1 cellular context compared by ENCODE assay signal in the genomic region with DNA sequence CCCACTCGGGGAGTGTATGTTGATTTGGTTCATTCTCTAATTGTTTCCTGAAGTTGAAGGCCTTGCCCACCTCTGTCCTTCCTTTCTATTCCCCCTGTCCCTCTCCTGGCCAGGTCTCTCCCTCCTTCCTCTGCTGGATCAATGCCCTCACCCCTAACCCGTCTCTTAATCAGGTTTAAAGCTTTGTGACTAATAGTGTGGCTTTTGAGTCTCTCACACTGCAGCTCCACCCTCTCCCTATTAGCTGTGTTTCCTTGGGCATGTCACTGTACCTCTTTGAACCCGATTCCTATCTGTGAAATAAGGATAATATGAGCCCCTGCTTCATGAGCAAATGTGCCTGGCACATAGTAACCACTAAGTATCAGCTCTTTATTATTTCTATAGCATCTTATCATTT.
TF ChIP-seq lines count a peak whose summit lies in the region.

No MANE protein-coding gene starts in this region.

TF ChIP-seq in GM23338, 12 proteins besides CTCF, POLR2A, EP300 and RAD21 (continued from another document):
- TF ChIP-seq, protein P1, sequence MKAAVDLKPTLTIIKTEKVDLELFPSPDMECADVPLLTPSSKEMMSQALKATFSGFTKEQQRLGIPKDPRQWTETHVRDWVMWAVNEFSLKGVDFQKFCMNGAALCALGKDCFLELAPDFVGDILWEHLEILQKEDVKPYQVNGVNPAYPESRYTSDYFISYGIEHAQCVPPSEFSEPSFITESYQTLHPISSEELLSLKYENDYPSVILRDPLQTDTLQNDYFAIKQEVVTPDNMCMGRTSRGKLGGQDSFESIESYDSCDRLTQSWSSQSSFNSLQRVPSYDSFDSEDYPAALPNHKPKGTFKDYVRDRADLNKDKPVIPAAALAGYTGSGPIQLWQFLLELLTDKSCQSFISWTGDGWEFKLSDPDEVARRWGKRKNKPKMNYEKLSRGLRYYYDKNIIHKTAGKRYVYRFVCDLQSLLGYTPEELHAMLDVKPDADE (IDR thresholded peaks at IDR 0.05): no peak
- TF ChIP-seq, protein P2, sequence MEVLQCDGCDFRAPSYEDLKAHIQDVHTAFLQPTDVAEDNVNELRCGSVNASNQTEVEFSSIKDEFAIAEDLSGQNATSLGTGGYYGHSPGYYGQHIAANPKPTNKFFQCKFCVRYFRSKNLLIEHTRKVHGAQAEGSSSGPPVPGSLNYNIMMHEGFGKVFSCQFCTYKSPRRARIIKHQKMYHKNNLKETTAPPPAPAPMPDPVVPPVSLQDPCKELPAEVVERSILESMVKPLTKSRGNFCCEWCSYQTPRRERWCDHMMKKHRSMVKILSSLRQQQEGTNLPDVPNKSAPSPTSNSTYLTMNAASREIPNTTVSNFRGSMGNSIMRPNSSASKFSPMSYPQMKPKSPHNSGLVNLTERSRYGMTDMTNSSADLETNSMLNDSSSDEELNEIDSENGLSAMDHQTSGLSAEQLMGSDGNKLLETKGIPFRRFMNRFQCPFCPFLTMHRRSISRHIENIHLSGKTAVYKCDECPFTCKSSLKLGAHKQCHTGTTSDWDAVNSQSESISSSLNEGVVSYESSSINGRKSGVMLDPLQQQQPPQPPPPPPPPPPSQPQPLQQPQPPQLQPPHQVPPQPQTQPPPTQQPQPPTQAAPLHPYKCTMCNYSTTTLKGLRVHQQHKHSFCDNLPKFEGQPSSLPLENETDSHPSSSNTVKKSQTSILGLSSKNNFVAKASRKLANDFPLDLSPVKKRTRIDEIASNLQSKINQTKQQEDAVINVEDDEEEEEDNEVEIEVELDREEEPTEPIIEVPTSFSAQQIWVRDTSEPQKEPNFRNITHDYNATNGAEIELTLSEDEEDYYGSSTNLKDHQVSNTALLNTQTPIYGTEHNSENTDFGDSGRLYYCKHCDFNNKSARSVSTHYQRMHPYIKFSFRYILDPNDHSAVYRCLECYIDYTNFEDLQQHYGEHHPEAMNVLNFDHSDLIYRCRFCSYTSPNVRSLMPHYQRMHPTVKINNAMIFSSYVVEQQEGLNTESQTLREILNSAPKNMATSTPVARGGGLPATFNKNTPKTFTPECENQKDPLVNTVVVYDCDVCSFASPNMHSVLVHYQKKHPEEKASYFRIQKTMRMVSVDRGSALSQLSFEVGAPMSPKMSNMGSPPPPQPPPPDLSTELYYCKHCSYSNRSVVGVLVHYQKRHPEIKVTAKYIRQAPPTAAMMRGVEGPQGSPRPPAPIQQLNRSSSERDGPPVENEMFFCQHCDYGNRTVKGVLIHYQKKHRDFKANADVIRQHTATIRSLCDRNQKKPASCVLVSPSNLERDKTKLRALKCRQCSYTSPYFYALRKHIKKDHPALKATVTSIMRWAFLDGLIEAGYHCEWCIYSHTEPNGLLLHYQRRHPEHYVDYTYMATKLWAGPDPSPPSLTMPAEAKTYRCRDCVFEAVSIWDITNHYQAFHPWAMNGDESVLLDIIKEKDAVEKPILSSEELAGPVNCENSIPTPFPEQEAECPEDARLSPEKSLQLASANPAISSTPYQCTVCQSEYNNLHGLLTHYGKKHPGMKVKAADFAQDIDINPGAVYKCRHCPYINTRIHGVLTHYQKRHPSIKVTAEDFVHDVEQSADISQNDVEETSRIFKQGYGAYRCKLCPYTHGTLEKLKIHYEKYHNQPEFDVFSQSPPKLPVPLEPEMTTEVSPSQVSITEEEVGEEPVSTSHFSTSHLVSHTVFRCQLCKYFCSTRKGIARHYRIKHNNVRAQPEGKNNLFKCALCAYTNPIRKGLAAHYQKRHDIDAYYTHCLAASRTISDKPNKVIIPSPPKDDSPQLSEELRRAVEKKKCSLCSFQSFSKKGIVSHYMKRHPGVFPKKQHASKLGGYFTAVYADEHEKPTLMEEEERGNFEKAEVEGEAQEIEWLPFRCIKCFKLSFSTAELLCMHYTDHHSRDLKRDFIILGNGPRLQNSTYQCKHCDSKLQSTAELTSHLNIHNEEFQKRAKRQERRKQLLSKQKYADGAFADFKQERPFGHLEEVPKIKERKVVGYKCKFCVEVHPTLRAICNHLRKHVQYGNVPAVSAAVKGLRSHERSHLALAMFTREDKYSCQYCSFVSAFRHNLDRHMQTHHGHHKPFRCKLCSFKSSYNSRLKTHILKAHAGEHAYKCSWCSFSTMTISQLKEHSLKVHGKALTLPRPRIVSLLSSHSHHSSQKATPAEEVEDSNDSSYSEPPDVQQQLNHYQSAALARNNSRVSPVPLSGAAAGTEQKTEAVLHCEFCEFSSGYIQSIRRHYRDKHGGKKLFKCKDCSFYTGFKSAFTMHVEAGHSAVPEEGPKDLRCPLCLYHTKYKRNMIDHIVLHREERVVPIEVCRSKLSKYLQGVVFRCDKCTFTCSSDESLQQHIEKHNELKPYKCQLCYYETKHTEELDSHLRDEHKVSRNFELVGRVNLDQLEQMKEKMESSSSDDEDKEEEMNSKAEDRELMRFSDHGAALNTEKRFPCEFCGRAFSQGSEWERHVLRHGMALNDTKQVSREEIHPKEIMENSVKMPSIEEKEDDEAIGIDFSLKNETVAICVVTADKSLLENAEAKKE (CRISPR knock-in tag; IDR thresholded peaks at IDR 0.05): no peak
- TF ChIP-seq EZH2phosphoT487 (IDR thresholded peaks at IDR 0.05; ENCODE audit: unreplicated experiment) (no peak), ZNF331 (CRISPR knock-in tag; IDR thresholded peaks at IDR 0.05; ENCODE audit: low read depth) (no peak), CREB1 (CRISPR knock-in tag; IDR thresholded peaks at IDR 0.05; ENCODE audit: low read depth) (no peak), STAT1 (IDR thresholded peaks at IDR 0.05; ENCODE audit: unreplicated experiment) (no peak)
- TF ChIP-seq, protein P3, sequence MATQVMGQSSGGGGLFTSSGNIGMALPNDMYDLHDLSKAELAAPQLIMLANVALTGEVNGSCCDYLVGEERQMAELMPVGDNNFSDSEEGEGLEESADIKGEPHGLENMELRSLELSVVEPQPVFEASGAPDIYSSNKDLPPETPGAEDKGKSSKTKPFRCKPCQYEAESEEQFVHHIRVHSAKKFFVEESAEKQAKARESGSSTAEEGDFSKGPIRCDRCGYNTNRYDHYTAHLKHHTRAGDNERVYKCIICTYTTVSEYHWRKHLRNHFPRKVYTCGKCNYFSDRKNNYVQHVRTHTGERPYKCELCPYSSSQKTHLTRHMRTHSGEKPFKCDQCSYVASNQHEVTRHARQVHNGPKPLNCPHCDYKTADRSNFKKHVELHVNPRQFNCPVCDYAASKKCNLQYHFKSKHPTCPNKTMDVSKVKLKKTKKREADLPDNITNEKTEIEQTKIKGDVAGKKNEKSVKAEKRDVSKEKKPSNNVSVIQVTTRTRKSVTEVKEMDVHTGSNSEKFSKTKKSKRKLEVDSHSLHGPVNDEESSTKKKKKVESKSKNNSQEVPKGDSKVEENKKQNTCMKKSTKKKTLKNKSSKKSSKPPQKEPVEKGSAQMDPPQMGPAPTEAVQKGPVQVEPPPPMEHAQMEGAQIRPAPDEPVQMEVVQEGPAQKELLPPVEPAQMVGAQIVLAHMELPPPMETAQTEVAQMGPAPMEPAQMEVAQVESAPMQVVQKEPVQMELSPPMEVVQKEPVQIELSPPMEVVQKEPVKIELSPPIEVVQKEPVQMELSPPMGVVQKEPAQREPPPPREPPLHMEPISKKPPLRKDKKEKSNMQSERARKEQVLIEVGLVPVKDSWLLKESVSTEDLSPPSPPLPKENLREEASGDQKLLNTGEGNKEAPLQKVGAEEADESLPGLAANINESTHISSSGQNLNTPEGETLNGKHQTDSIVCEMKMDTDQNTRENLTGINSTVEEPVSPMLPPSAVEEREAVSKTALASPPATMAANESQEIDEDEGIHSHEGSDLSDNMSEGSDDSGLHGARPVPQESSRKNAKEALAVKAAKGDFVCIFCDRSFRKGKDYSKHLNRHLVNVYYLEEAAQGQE (IDR thresholded peaks at IDR 0.05; ENCODE audit: unreplicated experiment): no peak
